ENCODE assay signal across 8 cellular contexts in genomic region chr12:49945394-49946080, GRCh38. TPM values are rescaled to one million over a fixed set of nuclear protein-coding genes. Genes with fewer than 3 reads are reported as not detected.
A peak's percentile ranks its signal among the peaks of the same experiment; 100 is the strongest.
DNase-seq lines count a peak whose midpoint lies in the region; ATAC-seq and TF ChIP-seq lines count a peak whose summit lies in the region.

No MANE protein-coding gene starts in this region.

- DNase-seq in ELR (ENCODE audit: low read depth) = peak; percentile 85
- peak; percentile 43 for DNase-seq in HFF-Myc (ENCODE audit: extremely low read depth, low read depth)
- DNase-seq in NCI-H69 (lab: John Stamatoyannopoulos, UW) = peak; percentile 79
- peak; percentile 93 for DNase-seq in activated CD8-positive, alpha-beta T cell treated with anti-CD3 and anti-CD28 coated beads for 36 hours
- peak; percentile 86 to 88 for DNase-seq in lung microvascular endothelial cell (ENCODE audit: low read depth in 2 of 2)
- peak; percentile 68 to 87 (median 70) for DNase-seq in stimulated activated CD4-positive, alpha-beta T cell treated with anti-CD3 and anti-CD28 coated beads, TNF-alpha, amount 100 ng/mL, for 1 hour (ENCODE audit: low read depth in 3 of 3, low spot score in 1 of 3)
- DNase-seq in COR-L47 (lab: John Stamatoyannopoulos, UW) = no peak

- CTCF ChIA-PET in activated CD8-positive, alpha-beta T cell treated with anti-CD3 and anti-CD28 coated beads for 36 hours (lab: Charles Lee) = interaction anchor here (0.6 to 6.3 kb wide), 60 partner anchors 9 to 756 kb away, joined by 3 to 128 read pairs (median 5); partner anchors contain the start of genes AQP5, COX14, NCKAP5L and PRPF40B

- peaks cover 25% of the 10 kb centered on the region for H3K4me1 Mint-ChIP-seq in activated CD8-positive, alpha-beta T cell treated with anti-CD3 and anti-CD28 coated beads for 36 hours (ENCODE audit: low read depth)

- no peaks in the 10 kb centered on the region for H3K9me3 ChIP-seq in duodenal mucosa (ENCODE audit: control insufficient read depth in 1 of 2, low read length in 2 of 2)

- H3K27ac ChIP-seq in duodenal mucosa (ENCODE audit: low read depth, low read length) = peak overlapping the region; percentile 22

- POLR2A ChIA-PET in activated CD8-positive, alpha-beta T cell treated with anti-CD3 and anti-CD28 coated beads for 36 hours (lab: Charles Lee) = interaction anchor here (0.5 to 1.0 kb wide), 3 partner anchors 8 to 199 kb away, joined by 3 read pairs; no protein-coding TSS in a partner anchor

- no peaks in the 10 kb centered on the region for H3K27me3 Mint-ChIP-seq in activated CD8-positive, alpha-beta T cell treated with anti-CD3 and anti-CD28 coated beads for 36 hours

- TF ChIP-seq CTCF in HFF-Myc (IDR thresholded peaks at IDR 0.05; ENCODE audit: low read depth, low read length, missing control alignments) = peak; percentile 96
- TF ChIP-seq CTCF in activated CD8-positive, alpha-beta T cell treated with anti-CD3 and anti-CD28 coated beads for 36 hours (IDR thresholded peaks at IDR 0.05) = peak; percentile 89

- H3K4me3 Mint-ChIP-seq in activated CD8-positive, alpha-beta T cell treated with anti-CD3 and anti-CD28 coated beads for 36 hours = peak overlapping the region; percentile 76

- H3K9me3 Mint-ChIP-seq in activated CD8-positive, alpha-beta T cell treated with anti-CD3 and anti-CD28 coated beads for 36 hours = no peaks in the 10 kb centered on the region

- peak overlapping the region; percentile 91 for H3K27ac Mint-ChIP-seq in activated CD8-positive, alpha-beta T cell treated with anti-CD3 and anti-CD28 coated beads for 36 hours

- peak; percentile 99 for ATAC-seq in activated CD8-positive, alpha-beta T cell treated with anti-CD3 and anti-CD28 coated beads for 36 hours

- intact Hi-C loops in activated CD8-positive, alpha-beta T cell treated with anti-CD3 and anti-CD28 coated beads for 36 hours (cut with micrococcal nuclease) = no loop called here

- H3K36me3 Mint-ChIP-seq in activated CD8-positive, alpha-beta T cell treated with anti-CD3 and anti-CD28 coated beads for 36 hours (ENCODE audit: low read depth) = no peaks in the 10 kb centered on the region

- peak overlapping the region; percentile 24 to 54 for H3K9ac ChIP-seq in duodenal mucosa (ENCODE audit: low read depth in 1 of 2, low read length in 2 of 2)

- H3K4me3 ChIP-seq in HFF-Myc (replicated peaks; ENCODE audit: low read depth, low read length) (no peak overlapping the region), duodenal mucosa (ENCODE audit: low read depth in 1 of 2, low read length in 2 of 2) (peak overlapping the region; percentile 46 to 56)

- H3K27me3 ChIP-seq in duodenal mucosa (ENCODE audit: control insufficient read depth in 1 of 2, insufficient read depth in 2 of 2, low read length in 2 of 2) = no peaks in the 10 kb centered on the region

- peaks cover 0 to 5% of the 10 kb centered on the region in 2 donors for H3K4me1 ChIP-seq in duodenal mucosa (ENCODE audit: control insufficient read depth in 1 of 2, insufficient read depth in 2 of 2, low read length in 2 of 2)

- H3K36me3 ChIP-seq in duodenal mucosa (ENCODE audit: control insufficient read depth in 1 of 2, insufficient read depth in 2 of 2, low read length in 2 of 2) = no peaks in the 10 kb centered on the region

RNA-seq across cellular contexts. Expression of gene AQP2, which starts 5.0 kb away (rescaled TPM):
- not detected for total RNA-seq in activated CD8-positive, alpha-beta T cell treated with anti-CD3 and anti-CD28 coated beads for 36 hours
- total RNA-seq in lung microvascular endothelial cell = not detected in 2 replicates

RNA-seq across cellular contexts. Expression of gene AQP5, which starts 16.1 kb away (rescaled TPM):
- not detected for total RNA-seq in activated CD8-positive, alpha-beta T cell treated with anti-CD3 and anti-CD28 coated beads for 36 hours
- total RNA-seq in lung microvascular endothelial cell = not detected in 2 replicates

RNA-seq across cellular contexts. Expression of gene AQP6, which starts 27.2 kb away (rescaled TPM):
- not detected for total RNA-seq in activated CD8-positive, alpha-beta T cell treated with anti-CD3 and anti-CD28 coated beads for 36 hours
- total RNA-seq in lung microvascular endothelial cell = not detected in 2 replicates

RNA-seq across cellular contexts. Expression of gene FAIM2, which starts 41.8 kb away (rescaled TPM):
- under 1 TPM; 0.22 to 0.56 TPM for total RNA-seq in activated CD8-positive, alpha-beta T cell treated with anti-CD3 and anti-CD28 coated beads for 36 hours
- total RNA-seq in lung microvascular endothelial cell = not detected in 2 replicates
